In the genomic region with DNA sequence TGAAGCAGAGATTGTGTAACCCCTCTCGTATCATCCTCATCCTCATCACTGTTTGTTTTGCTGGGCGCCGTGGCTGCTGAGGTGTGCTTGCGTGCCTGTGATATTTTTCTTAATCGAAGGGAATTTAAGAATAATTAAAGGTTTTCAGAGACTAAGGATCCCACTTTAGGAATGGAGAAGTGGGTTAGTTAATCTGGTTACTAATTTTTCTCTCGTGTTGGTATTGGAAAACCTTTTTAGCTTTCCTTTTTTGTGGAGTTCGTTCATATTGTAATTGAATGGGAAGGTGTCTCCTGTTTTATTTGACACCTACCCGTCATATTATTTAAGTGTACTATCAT, we compare ENCODE assay signal across 8 cellular contexts. TPM values are rescaled to one million over a fixed set of nuclear protein-coding genes. Genes with fewer than 3 reads are reported as not detected.
A peak's percentile ranks its signal among the peaks of the same experiment; 100 is the strongest.
DNase-seq lines count a peak whose midpoint lies in the region; ATAC-seq and TF ChIP-seq lines count a peak whose summit lies in the region.

No MANE protein-coding gene starts in this region.

- ATAC-seq in GM18517 (IDR thresholded peaks at IDR 0.05; ENCODE audit: unreplicated experiment) (no peak), GM18873 (IDR thresholded peaks at IDR 0.05; ENCODE audit: low FRiP score, unreplicated experiment) (no peak), GM19328 (IDR thresholded peaks at IDR 0.05; ENCODE audit: unreplicated experiment) (no peak)

- H3K27me3 ChIP-seq in NT2/D1 (ENCODE audit: insufficient read depth, insufficient read length) = peaks cover 6% of the 10 kb centered on the region
- no peaks in the 10 kb centered on the region for H3K27me3 ChIP-seq in effector memory CD4-positive, alpha-beta T cell (replicated peaks; ENCODE audit: control insufficient read depth, insufficient read depth, low read length, poor library complexity, severe bottlenecking)

- no peaks in the 10 kb centered on the region for H3K4me1 ChIP-seq in NT2/D1 (ENCODE audit: insufficient read depth, insufficient read length)
- H3K4me1 ChIP-seq in effector memory CD4-positive, alpha-beta T cell (ENCODE audit: control insufficient read depth, insufficient read depth, low read length, poor library complexity, severe bottlenecking) = peaks cover 2% of the 10 kb centered on the region

- no peaks in the 10 kb centered on the region for H3K9me3 ChIP-seq in NT2/D1 (ENCODE audit: insufficient read depth, low read length)
- no peaks in the 10 kb centered on the region for H3K9me3 ChIP-seq in effector memory CD4-positive, alpha-beta T cell (ENCODE audit: control insufficient read depth, low read length)

- H3K4me1 Mint-ChIP-seq in neural crest cell = peaks cover 32% of the 10 kb centered on the region

- no peak for TF ChIP-seq CTCF in neural crest cell (conservative IDR thresholded peaks at IDR 0.05)

- H3K4me3 Mint-ChIP-seq in neural crest cell = peak overlapping the region; percentile 93

- H3K27me3 Mint-ChIP-seq in neural crest cell (ENCODE audit: low read depth) = peaks cover 22% of the 10 kb centered on the region

- H3K4me3 ChIP-seq in GM08714 (ENCODE audit: low read length) (peak overlapping the region; percentile 94), NT2/D1 (ENCODE audit: insufficient read length, low read depth) (peak overlapping the region; percentile 97)
- H3K4me3 ChIP-seq in effector memory CD4-positive, alpha-beta T cell (ENCODE audit: insufficient read depth, low read depth, low read length, poor library complexity, severe bottlenecking) = peak overlapping the region; percentile 72

- H3K36me3 ChIP-seq in NT2/D1 (ENCODE audit: insufficient read depth, insufficient read length, low read length) = peaks cover 7% of the 10 kb centered on the region
- peaks cover 2% of the 10 kb centered on the region for H3K36me3 ChIP-seq in effector memory CD4-positive, alpha-beta T cell (ENCODE audit: control insufficient read depth, insufficient read depth, low read length)

- peak overlapping the region; percentile 67 for H3K27ac Mint-ChIP-seq in neural crest cell (ENCODE audit: unreplicated experiment)

- H3K36me3 Mint-ChIP-seq in neural crest cell (ENCODE audit: low read depth) = peaks cover 3% of the 10 kb centered on the region

- no peaks in the 10 kb centered on the region for H3K9me3 Mint-ChIP-seq in neural crest cell

- DNase-seq in NT2/D1 (ENCODE audit: low read depth, low spot score) = no peak
- no peak for DNase-seq in effector memory CD4-positive, alpha-beta T cell
- DNase-seq in neural crest cell (ENCODE audit: low read depth, low spot score) = no peak
- no peak for DNase-seq in ureter (ENCODE audit: low spot score)

- no peak overlapping the region for H3K27ac ChIP-seq in effector memory CD4-positive, alpha-beta T cell (ENCODE audit: insufficient read depth, low read length, poor library complexity, severe bottlenecking)

- H3K9ac ChIP-seq in NT2/D1 (ENCODE audit: insufficient read length, low read depth) = peak overlapping the region; percentile 92

RNA-seq across cellular contexts. Expression of a gene that starts 1.3 kb away (rescaled TPM):
- total RNA-seq in neural crest cell (30.1 and 32.1 TPM in 2 replicates), ureter (36.1 TPM)
